In genomic region chrX:65098851-65099250, GRCh38 we compare ENCODE assay signal across 34 cellular contexts.
"Had no signal": no experiment of that assay in that cellular context is flagged by ENCODE, and none has a peak within 500 bp of the region (broad histone marks: within the 10 kb centered on the region; RNA-seq: fewer than 3 reads in every experiment).

No MANE protein-coding gene starts in this region.

- H3K9me3 ChIP-seq: body of pancreas had no signal

- H3K36me3 ChIP-seq: adrenal gland, brain microvascular endothelial cell, breast epithelium, cardiac muscle cell had no signal

- H3K27me3 ChIP-seq: adrenal gland, ascending aorta, body of pancreas, brain microvascular endothelial cell, cardiac muscle cell had no signal

- ATAC-seq: activated naive CD4-positive, alpha-beta T cell treated with anti-CD3 and anti-CD28 coated beads, Interleukin-2, amount 50 U/mL, for 72 hours; activated naive CD8-positive, alpha-beta T cell treated with anti-CD3 and anti-CD28 coated beads, Interleukin-2, amount 50 U/mL, for 24 hours; activated T-cell treated with anti-CD3 and anti-CD28 coated beads, Interleukin-2, amount 50 U/mL, for 4 hours; activated T-cell treated with anti-CD3 and anti-CD28 coated beads, Interleukin-2, amount 50 U/mL, for 72 hours; activated T-helper 17 cell treated with anti-CD3 and anti-CD28 coated beads, Interleukin-2, amount 50 U/mL, for 72 hours; body of pancreas had no signal

- H3K4me3 ChIP-seq: adrenal gland, ascending aorta, body of pancreas, breast epithelium, cardiac muscle cell had no signal

- FAIRE-seq: astrocyte, bronchial epithelial cell had no signal

- DNase-seq: activated effector memory CD4-positive, alpha-beta T cell treated with anti-CD3 and anti-CD28 coated beads, Interleukin-2, amount 50 U/mL, for 16 hours; activated effector memory CD4-positive, alpha-beta T cell treated with Interleukin-2 at 50 U/mL for 16 hours; activated gamma-delta T cell; activated gamma-delta T cell treated with Interleukin-2 at 50 U/mL for 16 hours; activated naive CD4-positive, alpha-beta T cell; activated naive CD4-positive, alpha-beta T cell treated with anti-CD3 and anti-CD28 coated beads for 36 hours; activated naive CD4-positive, alpha-beta T cell treated with anti-CD3 and anti-CD28 coated beads, Interleukin-2, amount 10 ng/mL, durations not matched to agents 7 days and 5 days; activated naive CD4-positive, alpha-beta T cell treated with anti-CD3 and anti-CD28 coated beads, Interleukin-2, amount 50 U/mL, for 16 hours; activated naive CD4-positive, alpha-beta T cell treated with Interleukin-2 at 50 U/mL for 16 hours; activated naive CD8-positive, alpha-beta T cell treated with anti-CD3 and anti-CD28 coated beads for 36 hours; activated naive CD8-positive, alpha-beta T cell treated with anti-CD3 and anti-CD28 coated beads, Interleukin-2, amount 10 ng/mL, durations not matched to agents 7 days and 5 days; activated naive CD8-positive, alpha-beta T cell treated with anti-CD3 and anti-CD28 coated beads, Interleukin-2, amount 50 U/mL, for 24 hours; activated T-cell treated with anti-CD3 and anti-CD28 coated beads, Interleukin-2, amount 50 U/mL, for 1 hour; activated T-cell treated with anti-CD3 and anti-CD28 coated beads, Interleukin-2, amount 50 U/mL, for 24 hours; activated T-cell treated with anti-CD3 and anti-CD28 coated beads, Interleukin-2, amount 50 U/mL, for 4 hours; activated T-cell treated with anti-CD3 and anti-CD28 coated beads, Interleukin-2, amount 50 U/mL, for 48 hours; activated T-cell treated with anti-CD3 and anti-CD28 coated beads, Interleukin-2, amount 50 U/mL, for 72 hours; adrenal gland; amniotic stem cell; amygdala; anterior cingulate cortex; aorta; body of pancreas; brain microvascular endothelial cell; caudate nucleus; central memory CD4-positive, alpha-beta T cell; cerebellar nuclear complex had no signal

- H3K27ac ChIP-seq: adrenal gland, ascending aorta, body of pancreas, brain microvascular endothelial cell, breast epithelium, cardiac muscle cell had no signal

- H3K4me1 ChIP-seq: adrenal gland, ascending aorta, body of pancreas, breast epithelium had no signal
